ENCODE assay signal across 8 cellular contexts in genomic region chr13:106917673-106918652, GRCh38.
A peak's percentile ranks its signal among the peaks of the same experiment; 100 is the strongest.
DNase-seq lines count a peak whose midpoint lies in the region; ATAC-seq and TF ChIP-seq lines count a peak whose summit lies in the region.

No MANE protein-coding gene starts in this region.

- no peaks in the 10 kb centered on the region for H3K27me3 ChIP-seq in Peyer's patch

- ATAC-seq in GM19328 (IDR thresholded peaks at IDR 0.05; ENCODE audit: unreplicated experiment) (peak; percentile 92), HG03460 (IDR thresholded peaks at IDR 0.05; ENCODE audit: unreplicated experiment) (peak; percentile 92)

- H3K27ac ChIP-seq in Peyer's patch = peak overlapping the region; percentile 38 to 77 (median 71)

- no peaks in the 10 kb centered on the region for H3K9me3 Mint-ChIP-seq in nephron progenitor cell

- no peaks in the 10 kb centered on the region for H3K36me3 Mint-ChIP-seq in nephron progenitor cell (ENCODE audit: low read depth)

- peak overlapping the region; percentile 85 for H3K27ac Mint-ChIP-seq in nephron progenitor cell

- DNase-seq in COLO668 (lab: John Stamatoyannopoulos, UW; ENCODE audit: unreplicated experiment) (peak; percentile 86), Peyer's patch (peak; percentile 19 to 86 (median 82)), activated gamma-delta T cell (lab: John Stamatoyannopoulos, UW) (peak; percentile 14), fibroblast of villous mesenchyme (ENCODE audit: low read depth) (peak; percentile 54), nephron progenitor cell (peak; percentile 89)
- DNase-seq in stimulated activated naive CD4-positive, alpha-beta T cell treated with Interleukin-2 at 50 U/mL for 16 hours (lab: John Stamatoyannopoulos, UW) = peak; percentile 53

- H3K27me3 Mint-ChIP-seq in nephron progenitor cell (ENCODE audit: low read depth, poor library complexity) = peaks cover 5% of the 10 kb centered on the region

- H3K36me3 ChIP-seq in Peyer's patch = no peaks in the 10 kb centered on the region

- H3K4me1 Mint-ChIP-seq in nephron progenitor cell = peaks cover 79% of the 10 kb centered on the region

- TF ChIP-seq CTCF in Peyer's patch (IDR thresholded peaks at IDR 0.05) (peak in 5 of 6 experiments; percentile 23 to 86 (median 82)), fibroblast of villous mesenchyme (IDR thresholded peaks at IDR 0.05; ENCODE audit: insufficient read depth, low read depth, low read length) (peak; percentile 98), nephron progenitor cell (IDR thresholded peaks at IDR 0.05) (peak; percentile 98)

- peak overlapping the region; percentile 43 to 74 (median 58) for H3K4me3 ChIP-seq in Peyer's patch
- H3K4me3 ChIP-seq in fibroblast of villous mesenchyme (ENCODE audit: low read depth, low read length) = peak overlapping the region; percentile 70

- no peaks in the 10 kb centered on the region for H3K4me1 ChIP-seq in Peyer's patch

- no peaks in the 10 kb centered on the region for H3K9me3 ChIP-seq in Peyer's patch

- TF ChIP-seq POLR2A in Peyer's patch (IDR thresholded peaks at IDR 0.05) = no peak

- peak overlapping the region; percentile 69 for H3K4me3 Mint-ChIP-seq in nephron progenitor cell

Comparison
In these comparisons a context has a peak if more than half of its experiments do, and no peak if none do; other contexts are left out.
1. Peak in every context shown above with its lines: DNase-seq, ATAC-seq, H3K4me3 ChIP-seq and H3K27ac ChIP-seq.
2. DNase-seq: peak in every context shown above with its lines; median percentile 89 in nephron progenitor cell; 86 in COLO668; 82 in Peyer's patch; 54 in fibroblast of villous mesenchyme; 53 in stimulated activated naive CD4-positive, alpha-beta T cell treated with Interleukin-2 at 50 U/mL for 16 hours; 14 in activated gamma-delta T cell.